Comparison of ENCODE assay signal across 10 cellular contexts in the genomic region with DNA sequence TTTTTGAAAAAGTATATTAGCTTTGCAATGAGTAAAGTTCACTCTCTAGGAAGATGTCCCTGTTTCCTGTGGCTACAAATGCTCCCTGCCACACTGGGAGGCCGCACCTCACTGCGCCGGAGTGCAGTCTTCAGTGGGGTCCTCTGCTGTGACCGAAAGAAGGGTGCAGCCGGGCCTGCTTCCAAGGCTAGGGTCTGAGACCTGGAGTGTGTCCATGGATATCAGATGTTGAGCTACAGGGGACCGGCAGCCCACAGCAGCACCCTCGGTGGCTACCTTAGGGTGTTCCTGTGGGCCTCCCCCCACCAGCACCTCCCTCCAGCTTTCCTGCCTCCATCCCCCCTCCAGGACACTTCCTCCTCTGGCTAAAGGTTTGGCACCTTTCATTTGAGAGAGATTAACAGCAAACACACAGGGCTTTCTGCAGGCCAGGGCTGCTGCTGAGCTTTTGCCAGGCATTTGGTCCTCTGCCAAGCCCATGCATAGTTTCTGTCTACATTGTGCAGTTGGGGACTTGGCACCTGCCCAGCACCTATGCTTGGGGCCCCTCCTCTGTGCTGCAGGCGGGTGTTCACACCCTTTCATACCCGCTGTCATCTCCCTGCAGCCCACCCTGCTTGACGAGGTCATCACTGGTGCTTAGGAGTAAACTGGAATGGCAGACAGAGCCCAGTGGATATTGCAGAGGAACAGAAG. TPM values are rescaled to one million over a fixed set of nuclear protein-coding genes. Genes with fewer than 3 reads are reported as not detected.
A peak's percentile ranks its signal among the peaks of the same experiment; 100 is the strongest.
DNase-seq lines count a peak whose midpoint lies in the region; ATAC-seq and TF ChIP-seq lines count a peak whose summit lies in the region.
"Had no signal": no experiment of that assay in that cellular context is flagged by ENCODE, and none has a peak within 500 bp of the region (broad histone marks: within the 10 kb centered on the region; RNA-seq: fewer than 3 reads in every experiment).

No MANE protein-coding gene starts in this region.

- DNase-seq in AG08395 (ENCODE audit: low spot score): peak; percentile 10
- peak; percentile 52 for DNase-seq in NCI-H128 (lab: John Stamatoyannopoulos, UW; ENCODE audit: unreplicated experiment)
- DNase-seq in WTC11 (ENCODE audit: low spot score): no peak
- DNase-seq in hepatocyte (ENCODE audit: low spot score): peak; percentile 73
- no peak for DNase-seq in pons (ENCODE audit: low spot score)
- DNase-seq: head of caudate nucleus had no signal

- H3K27ac Mint-ChIP-seq in WTC11: peak overlapping the region; percentile 76; the same call in 1 of the 2 replicates
- H3K27ac Mint-ChIP-seq: activated naive CD8-positive, alpha-beta T cell treated with anti-CD3 and anti-CD28 coated beads, Interleukin-2, amount 50 U/mL, for 24 hours had no signal

- H3K27ac ChIP-seq in hepatocyte: no peak overlapping the region

- no peaks in the 10 kb centered on the region for H3K9me3 Mint-ChIP-seq in WTC11
- H3K9me3 Mint-ChIP-seq: activated naive CD8-positive, alpha-beta T cell treated with anti-CD3 and anti-CD28 coated beads, Interleukin-2, amount 50 U/mL, for 24 hours had no signal

- 0 out of 2 replicates have a peak, but pooled peaks cover 3% of the 10 kb centered on the region for H3K4me1 Mint-ChIP-seq in WTC11
- H3K4me1 Mint-ChIP-seq: activated naive CD8-positive, alpha-beta T cell treated with anti-CD3 and anti-CD28 coated beads, Interleukin-2, amount 50 U/mL, for 24 hours had no signal

- H3K79me2 ChIP-seq in hepatocyte: no peaks in the 10 kb centered on the region

- H3K4me2 ChIP-seq in hepatocyte: peak overlapping the region; percentile 46

- no peaks in the 10 kb centered on the region for H3K27me3 ChIP-seq in hepatocyte

- no peaks in the 10 kb centered on the region for H3K36me3 Mint-ChIP-seq in WTC11

- H3K4me3 ChIP-seq in hepatocyte: no peak overlapping the region

- CTCF ChIA-PET in WTC11 (lab: Charles Lee): interaction anchor here (1.1 kb wide), 1 partner anchor 48 kb away, joined by 3 read pairs; no protein-coding TSS in a partner anchor

- 60% methylated on average over 10 of the region's 10 CpGs for WGBS in hepatocyte (ENCODE audit: low lambda C conversion rate, missing lambda C conversion rate)

- no peaks in the 10 kb centered on the region for H4K20me1 ChIP-seq in hepatocyte (ENCODE audit: insufficient read depth, poor library complexity, severe bottlenecking)

- no peaks in the 10 kb centered on the region for H3K27me3 Mint-ChIP-seq in WTC11 (ENCODE audit: low read depth)
- H3K27me3 Mint-ChIP-seq: activated naive CD8-positive, alpha-beta T cell treated with anti-CD3 and anti-CD28 coated beads, Interleukin-2, amount 50 U/mL, for 24 hours had no signal

- peaks cover 28% of the 10 kb centered on the region for H3K4me1 ChIP-seq in hepatocyte (ENCODE audit: insufficient read depth)

- H3K9me2 ChIP-seq in hepatocyte (replicated peaks; ENCODE audit: insufficient read depth): no peaks in the 10 kb centered on the region

- no peak overlapping the region for H3K4me3 Mint-ChIP-seq in WTC11
- H3K4me3 Mint-ChIP-seq: activated naive CD8-positive, alpha-beta T cell treated with anti-CD3 and anti-CD28 coated beads, Interleukin-2, amount 50 U/mL, for 24 hours had no signal

- TF ChIP-seq CTCF in WTC11 (IDR thresholded peaks at IDR 0.05): no peak
- TF ChIP-seq CTCF in hepatocyte (IDR thresholded peaks at IDR 0.05; ENCODE audit: poor library complexity): no peak

- no peaks in the 10 kb centered on the region for H3K9me3 ChIP-seq in hepatocyte (ENCODE audit: low read depth)

- POLR2A ChIA-PET in WTC11 (lab: Charles Lee): no interaction called here

- H2AFZ ChIP-seq in hepatocyte: no peak overlapping the region

- no peak for ATAC-seq in WTC11
- no peak for ATAC-seq in GM21786 (IDR thresholded peaks at IDR 0.05; ENCODE audit: unreplicated experiment)
- no peak for ATAC-seq in HG02588 (IDR thresholded peaks at IDR 0.05; ENCODE audit: unreplicated experiment)
- ATAC-seq in HG03045 (IDR thresholded peaks at IDR 0.05; ENCODE audit: unreplicated experiment): no peak

- H3K36me3 ChIP-seq in hepatocyte (replicated peaks; ENCODE audit: insufficient read depth, low read depth): no peaks in the 10 kb centered on the region

TF ChIP-seq in WTC11, 78 proteins besides CTCF, POLR2A, EP300 and RAD21 (continues in another document):
- TF ChIP-seq ZNF671 (CRISPR knock-in tag; IDR thresholded peaks at IDR 0.05) (no peak), FOXJ3 (CRISPR knock-in tag; IDR thresholded peaks at IDR 0.05; ENCODE audit: borderline replicate concordance) (no peak), NFYB (CRISPR knock-in tag; conservative IDR thresholded peaks at IDR 0.05; ENCODE audit: low read depth) (no peak), GTF2I (CRISPR knock-in tag; conservative IDR thresholded peaks at IDR 0.05) (no peak), JUN (CRISPR knock-in tag; IDR thresholded peaks at IDR 0.05) (no peak), ZNF425 (CRISPR knock-in tag; conservative IDR thresholded peaks at IDR 0.05) (no peak), ZNF416 (CRISPR knock-in tag; IDR thresholded peaks at IDR 0.05) (no peak), NR3C1 (CRISPR knock-in tag; conservative IDR thresholded peaks at IDR 0.05; ENCODE audit: low read depth) (no peak), ZNF423 (CRISPR knock-in tag; IDR thresholded peaks at IDR 0.05) (no peak), TCF7 (CRISPR knock-in tag; IDR thresholded peaks at IDR 0.05; ENCODE audit: low read depth) (no peak), ZNF396 (CRISPR knock-in tag; IDR thresholded peaks at IDR 0.05; ENCODE audit: borderline replicate concordance) (no peak), CREM (CRISPR knock-in tag; IDR thresholded peaks at IDR 0.05) (no peak), CDX4 (CRISPR knock-in tag; IDR thresholded peaks at IDR 0.05; ENCODE audit: borderline replicate concordance) (no peak)
- TF ChIP-seq, protein P1, sequence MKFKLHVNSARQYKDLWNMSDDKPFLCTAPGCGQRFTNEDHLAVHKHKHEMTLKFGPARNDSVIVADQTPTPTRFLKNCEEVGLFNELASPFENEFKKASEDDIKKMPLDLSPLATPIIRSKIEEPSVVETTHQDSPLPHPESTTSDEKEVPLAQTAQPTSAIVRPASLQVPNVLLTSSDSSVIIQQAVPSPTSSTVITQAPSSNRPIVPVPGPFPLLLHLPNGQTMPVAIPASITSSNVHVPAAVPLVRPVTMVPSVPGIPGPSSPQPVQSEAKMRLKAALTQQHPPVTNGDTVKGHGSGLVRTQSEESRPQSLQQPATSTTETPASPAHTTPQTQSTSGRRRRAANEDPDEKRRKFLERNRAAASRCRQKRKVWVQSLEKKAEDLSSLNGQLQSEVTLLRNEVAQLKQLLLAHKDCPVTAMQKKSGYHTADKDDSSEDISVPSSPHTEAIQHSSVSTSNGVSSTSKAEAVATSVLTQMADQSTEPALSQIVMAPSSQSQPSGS (CRISPR knock-in tag; IDR thresholded peaks at IDR 0.05; ENCODE audit: borderline replicate concordance, low read depth): no peak
- TF ChIP-seq, protein P2, sequence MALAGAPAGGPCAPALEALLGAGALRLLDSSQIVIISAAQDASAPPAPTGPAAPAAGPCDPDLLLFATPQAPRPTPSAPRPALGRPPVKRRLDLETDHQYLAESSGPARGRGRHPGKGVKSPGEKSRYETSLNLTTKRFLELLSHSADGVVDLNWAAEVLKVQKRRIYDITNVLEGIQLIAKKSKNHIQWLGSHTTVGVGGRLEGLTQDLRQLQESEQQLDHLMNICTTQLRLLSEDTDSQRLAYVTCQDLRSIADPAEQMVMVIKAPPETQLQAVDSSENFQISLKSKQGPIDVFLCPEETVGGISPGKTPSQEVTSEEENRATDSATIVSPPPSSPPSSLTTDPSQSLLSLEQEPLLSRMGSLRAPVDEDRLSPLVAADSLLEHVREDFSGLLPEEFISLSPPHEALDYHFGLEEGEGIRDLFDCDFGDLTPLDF (CRISPR knock-in tag; IDR thresholded peaks at IDR 0.05): no peak
- TF ChIP-seq, protein P3, sequence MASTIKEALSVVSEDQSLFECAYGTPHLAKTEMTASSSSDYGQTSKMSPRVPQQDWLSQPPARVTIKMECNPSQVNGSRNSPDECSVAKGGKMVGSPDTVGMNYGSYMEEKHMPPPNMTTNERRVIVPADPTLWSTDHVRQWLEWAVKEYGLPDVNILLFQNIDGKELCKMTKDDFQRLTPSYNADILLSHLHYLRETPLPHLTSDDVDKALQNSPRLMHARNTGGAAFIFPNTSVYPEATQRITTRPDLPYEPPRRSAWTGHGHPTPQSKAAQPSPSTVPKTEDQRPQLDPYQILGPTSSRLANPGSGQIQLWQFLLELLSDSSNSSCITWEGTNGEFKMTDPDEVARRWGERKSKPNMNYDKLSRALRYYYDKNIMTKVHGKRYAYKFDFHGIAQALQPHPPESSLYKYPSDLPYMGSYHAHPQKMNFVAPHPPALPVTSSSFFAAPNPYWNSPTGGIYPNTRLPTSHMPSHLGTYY (CRISPR knock-in tag; IDR thresholded peaks at IDR 0.05): no peak

RNA-seq across cellular contexts. Expression of gene CRISPLD2, which starts 33.8 kb away (rescaled TPM):
- total RNA-seq in WTC11 (2021) (8.7 to 9.5 TPM (median 9.4 TPM) in 3 replicates), hepatocyte (253 and 281 TPM in 2 replicates)
- polyA plus RNA-seq in hepatocyte: 284 and 315 TPM in 2 replicates

Comparison
In these comparisons a context has a peak if more than half of its experiments do, and no peak if none do; other contexts are left out.
1. DNase-seq: peak in AG08395 (single experiment), NCI-H128 (single experiment) and hepatocyte (single experiment); none in WTC11 (single experiment) and pons (single experiment).
2. RNA of gene CRISPLD2, which starts 33.8 kb away (total RNA-seq): 253 to 281 TPM in hepatocyte; 8.7 to 9.5 TPM in WTC11; every median in the first group is over 10 times any median in the second.